In the genomic region with DNA sequence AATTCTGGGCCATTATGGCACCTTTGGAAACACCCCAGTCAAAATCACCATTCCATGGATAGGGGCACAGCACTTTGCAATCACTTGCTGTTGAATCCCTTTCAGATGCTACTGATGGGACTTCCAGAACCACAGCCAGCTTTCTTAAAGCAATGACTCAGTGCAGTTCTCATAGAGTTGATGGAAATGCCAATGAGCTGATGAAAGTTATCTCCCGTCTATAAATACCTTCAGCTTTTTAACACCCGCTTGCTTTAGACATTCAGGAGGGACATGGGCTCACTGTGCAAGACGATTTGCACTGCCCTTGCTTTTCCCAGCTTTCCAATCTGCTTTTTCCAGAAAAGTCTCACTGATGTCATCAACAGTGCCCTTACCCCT, we compare ENCODE assay signal across 20 cellular contexts.
DNase-seq lines count a peak whose midpoint lies in the region; ATAC-seq and TF ChIP-seq lines count a peak whose summit lies in the region.
"Had no signal": no experiment of that assay in that cellular context is flagged by ENCODE, and none has a peak within 500 bp of the region (broad histone marks: within the 10 kb centered on the region; RNA-seq: fewer than 3 reads in every experiment).

No MANE protein-coding gene starts in this region.

- H2BK120ac ChIP-seq in mesendoderm (ENCODE audit: low read depth, low read length), result no peak overlapping the region

- intact Hi-C loops in PC-3 (cut with micrococcal nuclease) (no loop called here), esophagus muscularis mucosa (cut with DNase I) (no loop called here)
- intact Hi-C loops in CD8-positive, alpha-beta T cell (cut with DNase I, micrococcal nuclease), result no loop called here

- no peak overlapping the region for H3K27ac Mint-ChIP-seq in activated CD4-positive, alpha-beta T cell treated with anti-CD3 and anti-CD28 coated beads, Interleukin-2, amount 10 ng/mL, durations not matched to agents 7 days and 5 days
- H3K27ac Mint-ChIP-seq in CD8-positive, alpha-beta T cell, result no peak overlapping the region
- H3K27ac Mint-ChIP-seq: T-cell had no signal

- ATAC-seq in PC-3 (no peak), HG02588 (IDR thresholded peaks at IDR 0.05; ENCODE audit: unreplicated experiment) (no peak)
- ATAC-seq in CD8-positive, alpha-beta T cell, result no peak
- ATAC-seq: esophagus mucosa, K562, T-cell had no signal

- H3K27me3 Mint-ChIP-seq in activated CD4-positive, alpha-beta T cell treated with anti-CD3 and anti-CD28 coated beads, Interleukin-2, amount 10 ng/mL, durations not matched to agents 7 days and 5 days, result no peaks in the 10 kb centered on the region
- H3K27me3 Mint-ChIP-seq in CD8-positive, alpha-beta T cell (ENCODE audit: low read depth), result no peaks in the 10 kb centered on the region
- H3K27me3 Mint-ChIP-seq: T-cell had no signal

- H2AK5ac ChIP-seq in mesendoderm (ENCODE audit: low read length), result no peak overlapping the region

- no peaks in the 10 kb centered on the region for H3K79me1 ChIP-seq in mesendoderm (ENCODE audit: low read length)

- H2AFZ ChIP-seq in PC-3 (ENCODE audit: low read length) (no peak overlapping the region), fibroblast of lung (ENCODE audit: low read length) (no peak overlapping the region)

- no peak overlapping the region for H3K23ac ChIP-seq in mesendoderm (ENCODE audit: low read length)

- no peak for TF ChIP-seq POLR2A in esophagus muscularis mucosa (IDR thresholded peaks at IDR 0.05; ENCODE audit: low read depth)

- TSS peak; percentile 5 for BruUV-seq in PC-3 (replicated peaks; lab: Mats Ljungman, UMichigan)

- H3K36me3 Mint-ChIP-seq in activated CD4-positive, alpha-beta T cell treated with anti-CD3 and anti-CD28 coated beads, Interleukin-2, amount 10 ng/mL, durations not matched to agents 7 days and 5 days (ENCODE audit: low read depth), result peaks cover 2% of the 10 kb centered on the region
- peaks cover 18% of the 10 kb centered on the region for H3K36me3 Mint-ChIP-seq in CD8-positive, alpha-beta T cell
- H3K36me3 Mint-ChIP-seq: T-cell had no signal

- no peak for TF ChIP-seq EP300 in esophagus muscularis mucosa (IDR thresholded peaks at IDR 0.05)

- no peak overlapping the region for H3K4me3 ChIP-seq in BJ (ENCODE audit: low read depth, low read length)
- H3K4me3 ChIP-seq in PC-3 (ENCODE audit: low read length), result no peak overlapping the region
- no peak overlapping the region for H3K4me3 ChIP-seq in fibroblast of lung (replicated peaks in 1 of 4; ENCODE audit: control extremely low read depth in 1 of 4, insufficient read depth in 1 of 4, low read depth in 3 of 4, low read length in 4 of 4)
- H3K4me3 ChIP-seq in mesendoderm (ENCODE audit: low read length), result no peak overlapping the region
- H3K4me3 ChIP-seq in CD8-positive, alpha-beta T cell (ENCODE audit: low read depth, low read length), result no peak overlapping the region
- no peak overlapping the region for H3K4me3 ChIP-seq in esophagus muscularis mucosa
- H3K4me3 ChIP-seq: K562, ovary, thyroid gland had no signal

- H3K4me2 ChIP-seq in PC-3 (ENCODE audit: low read length), result no peak overlapping the region
- H3K4me2 ChIP-seq in fibroblast of lung (ENCODE audit: extremely low read depth, insufficient read depth, low read length), result peak overlapping the region; percentile 55
- H3K4me2 ChIP-seq in mesendoderm (ENCODE audit: low read length), result no peak overlapping the region

- H3K9ac ChIP-seq in PC-3 (ENCODE audit: low read length) (no peak overlapping the region), fibroblast of lung (ENCODE audit: insufficient read depth, low read length) (no peak overlapping the region), mesendoderm (ENCODE audit: low read length) (no peak overlapping the region)

- H3K27me3 ChIP-seq in BJ (ENCODE audit: control insufficient read depth, insufficient read depth, low read length), result no peaks in the 10 kb centered on the region
- no peaks in the 10 kb centered on the region for H3K27me3 ChIP-seq in PC-3 (ENCODE audit: low read length)
- H3K27me3 ChIP-seq in fibroblast of lung (ENCODE audit: control insufficient read depth, insufficient read depth, low read length), result no peaks in the 10 kb centered on the region
- no peaks in the 10 kb centered on the region for H3K27me3 ChIP-seq in mesendoderm (ENCODE audit: insufficient read depth, low read length, poor library complexity)
- H3K27me3 ChIP-seq in CD8-positive, alpha-beta T cell (ENCODE audit: insufficient read depth, low read length), result no peaks in the 10 kb centered on the region
- no peaks in the 10 kb centered on the region for H3K27me3 ChIP-seq in esophagus muscularis mucosa
- H3K27me3 ChIP-seq: BE2C, ovary, thyroid gland had no signal

- TF ChIP-seq CTCF in BJ (IDR thresholded peaks at IDR 0.05; ENCODE audit: insufficient read depth, low read depth, low read length) (no peak), PC-3 (conservative IDR thresholded peaks at IDR 0.05; ENCODE audit: low read depth, low read length) (no peak), fibroblast of lung (conservative IDR thresholded peaks at IDR 0.05 in 1 of 2, IDR thresholded peaks at IDR 0.05 in 1 of 2; ENCODE audit: low read depth in 1 of 2, low read length in 2 of 2) (no peak), esophagus muscularis mucosa (IDR thresholded peaks at IDR 0.05) (no peak)
- no peak for TF ChIP-seq CTCF in CD8-positive, alpha-beta T cell (IDR thresholded peaks at IDR 0.05)

- H4K20me1 ChIP-seq in PC-3 (ENCODE audit: low read length) (no peaks in the 10 kb centered on the region), fibroblast of lung (ENCODE audit: control insufficient read depth, extremely low read depth, insufficient read depth, low read length) (no peaks in the 10 kb centered on the region)

- POLR2A ChIA-PET in BJ (lab: Charles Lee) (no interaction called here), PC-3 (lab: Charles Lee; ENCODE audit: unreplicated experiment) (no interaction called here)
- POLR2A ChIA-PET in activated CD4-positive, alpha-beta T cell treated with anti-CD3 and anti-CD28 coated beads, Interleukin-2, amount 10 ng/mL, durations not matched to agents 7 days and 5 days (lab: Charles Lee), result no interaction called here
- POLR2A ChIA-PET in CD8-positive, alpha-beta T cell (lab: Charles Lee), result no interaction called here

- no peak overlapping the region for H3K4me3 Mint-ChIP-seq in activated CD4-positive, alpha-beta T cell treated with anti-CD3 and anti-CD28 coated beads, Interleukin-2, amount 10 ng/mL, durations not matched to agents 7 days and 5 days
- no peak overlapping the region for H3K4me3 Mint-ChIP-seq in CD8-positive, alpha-beta T cell
- H3K4me3 Mint-ChIP-seq: T-cell had no signal

- H3K36me3 ChIP-seq in BJ (ENCODE audit: control insufficient read depth, insufficient read depth, low read length) (peaks cover 8% of the 10 kb centered on the region), PC-3 (ENCODE audit: low read depth, low read length) (peaks cover 58% of the 10 kb centered on the region), fibroblast of lung (ENCODE audit: control insufficient read depth, insufficient read depth, low read length) (no peaks in the 10 kb centered on the region), mesendoderm (ENCODE audit: control insufficient read depth, insufficient read depth, low read length) (no peaks in the 10 kb centered on the region), esophagus muscularis mucosa (peaks cover 11 to 52% (median 38%) of the 10 kb centered on the region in 4 donors)
- H3K36me3 ChIP-seq in CD8-positive, alpha-beta T cell (ENCODE audit: insufficient read depth, low read length), result no peaks in the 10 kb centered on the region
- H3K36me3 ChIP-seq: BE2C, ovary, thyroid gland had no signal

- H3K27ac ChIP-seq in PC-3 (ENCODE audit: low read length) (no peak overlapping the region), fibroblast of lung (ENCODE audit: insufficient read depth, low read length) (no peak overlapping the region), mesendoderm (ENCODE audit: low read depth, low read length) (no peak overlapping the region), esophagus muscularis mucosa (replicated peaks in 1 of 4) (no peak overlapping the region)
- no peak overlapping the region for H3K27ac ChIP-seq in CD8-positive, alpha-beta T cell (ENCODE audit: low read depth, low read length)
- H3K27ac ChIP-seq: ovary, thyroid gland had no signal

- WGBS in mesendoderm (ENCODE audit: extremely low coverage, insufficient coverage, low lambda C conversion rate), result no CpG with 5 or more reads among the region's 3 CpGs
- 88% methylated on average over 3 of the region's 3 CpGs for WGBS in esophagus muscularis mucosa

- H3K4me1 Mint-ChIP-seq in activated CD4-positive, alpha-beta T cell treated with anti-CD3 and anti-CD28 coated beads, Interleukin-2, amount 10 ng/mL, durations not matched to agents 7 days and 5 days, result peaks cover 8% of the 10 kb centered on the region
- H3K4me1 Mint-ChIP-seq in CD8-positive, alpha-beta T cell (ENCODE audit: low read depth), result peaks cover under 1% of the 10 kb centered on the region

- H4K8ac ChIP-seq in mesendoderm (ENCODE audit: low read depth, low read length), result no peak overlapping the region

- H3K9me3 Mint-ChIP-seq in activated CD4-positive, alpha-beta T cell treated with anti-CD3 and anti-CD28 coated beads, Interleukin-2, amount 10 ng/mL, durations not matched to agents 7 days and 5 days, result no peaks in the 10 kb centered on the region
- H3K9me3 Mint-ChIP-seq in CD8-positive, alpha-beta T cell, result no peaks in the 10 kb centered on the region
- H3K9me3 Mint-ChIP-seq: T-cell had no signal

- H3F3A ChIP-seq in PC-3 (ENCODE audit: low read length, unreplicated experiment), result no peaks in the 10 kb centered on the region

- DNase-seq in BJ (ENCODE audit: low read depth), result peak; percentile 52
- DNase-seq in PC-3, result no peak
- peak; percentile 40 to 85 for DNase-seq in fibroblast of lung (ENCODE audit: low read depth in 2 of 2)
- peak; percentile 16 for DNase-seq in mesendoderm
- DNase-seq in activated CD4-positive, alpha-beta T cell treated with anti-CD3 and anti-CD28 coated beads, Interleukin-2, amount 10 ng/mL, durations not matched to agents 7 days and 5 days, result no peak
- DNase-seq in CD8-positive, alpha-beta T cell, result no peak
- no peak for DNase-seq in esophagus muscularis mucosa (ENCODE audit: extremely low spot score)
- DNase-seq: activated CD4-positive, CD25-positive, alpha-beta regulatory T cell; activated naive CD4-positive, alpha-beta T cell treated with anti-CD3 and anti-CD28 coated beads, Interleukin-2, amount 50 U/mL, for 16 hours; BE2C; cerebellar nuclear complex; DMS79 treated with DMSO at 0.1 percent for 48 hours; midbrain; NCI-H446 treated with DMSO at 0.1 percent for 48 hours; ovary; T-cell had no signal

- H3K4ac ChIP-seq in mesendoderm (ENCODE audit: low read depth, low read length), result no peak overlapping the region

- H3K79me2 ChIP-seq in PC-3 (ENCODE audit: low read length) (no peaks in the 10 kb centered on the region), fibroblast of lung (ENCODE audit: control insufficient read depth, insufficient read depth, low read length) (no peaks in the 10 kb centered on the region), mesendoderm (ENCODE audit: control insufficient read depth, insufficient read depth, low read length) (no peaks in the 10 kb centered on the region)

- no peak overlapping the region for H4K5ac ChIP-seq in mesendoderm (ENCODE audit: low read length)

- H3K4me1 ChIP-seq in PC-3 (ENCODE audit: insufficient read depth, low read length) (no peaks in the 10 kb centered on the region), fibroblast of lung (ENCODE audit: control insufficient read depth, extremely low read depth, insufficient read depth, low read length) (peaks cover 3% of the 10 kb centered on the region), mesendoderm (ENCODE audit: control insufficient read depth, low read depth, low read length) (no peaks in the 10 kb centered on the region), esophagus muscularis mucosa (peaks cover 0 to 13% (median 0%) of the 10 kb centered on the region in 4 donors)
- no peaks in the 10 kb centered on the region for H3K4me1 ChIP-seq in CD8-positive, alpha-beta T cell (ENCODE audit: insufficient read depth, low read length)
- H3K4me1 ChIP-seq: BE2C had no signal

- no peak overlapping the region for H2BK5ac ChIP-seq in mesendoderm (ENCODE audit: low read length)

- no peaks in the 10 kb centered on the region for H3K9me2 ChIP-seq in PC-3 (replicated peaks; ENCODE audit: low read length)

- no peak overlapping the region for H3K56ac ChIP-seq in mesendoderm (ENCODE audit: low read length)

- no peaks in the 10 kb centered on the region for H3K9me3 ChIP-seq in PC-3 (ENCODE audit: low read length)
- H3K9me3 ChIP-seq in fibroblast of lung (ENCODE audit: control insufficient read depth, insufficient read depth, low read depth, low read length), result no peaks in the 10 kb centered on the region
- no peaks in the 10 kb centered on the region for H3K9me3 ChIP-seq in CD8-positive, alpha-beta T cell (ENCODE audit: low read length)
- H3K9me3 ChIP-seq in esophagus muscularis mucosa, result no peaks in the 10 kb centered on the region
- H3K9me3 ChIP-seq: BE2C, ovary, thyroid gland had no signal

- no peak overlapping the region for H3K18ac ChIP-seq in mesendoderm (ENCODE audit: low read length)

- H2BK15ac ChIP-seq in mesendoderm (replicated peaks; ENCODE audit: low read depth), result no peak overlapping the region

- CTCF ChIA-PET in BJ (lab: Yijun Ruan, JAX) (interaction anchor here (0.6 to 2.2 kb wide), 3 partner anchors 22 to 205 kb away, joined by 3 to 5 read pairs (median 3); no protein-coding TSS in a partner anchor), PC-3 (lab: Charles Lee) (no interaction called here)
- CTCF ChIA-PET in activated CD4-positive, alpha-beta T cell treated with anti-CD3 and anti-CD28 coated beads, Interleukin-2, amount 10 ng/mL, durations not matched to agents 7 days and 5 days (lab: Charles Lee), result no interaction called here
- CTCF ChIA-PET in CD8-positive, alpha-beta T cell (lab: Charles Lee), result no interaction called here

Comparison
In these comparisons a context has a peak if more than half of its experiments do, and no peak if none do; other contexts are left out.
1. DNase-seq: peak in BJ (single experiment), fibroblast of lung (2 of 2) and mesendoderm (single experiment); none in PC-3 (single experiment), activated CD4-positive, alpha-beta T cell treated with anti-CD3 and anti-CD28 coated beads, Interleukin-2, amount 10 ng/mL, durations not matched to agents 7 days and 5 days (single experiment), CD8-positive, alpha-beta T cell (0 of 7) and esophagus muscularis mucosa (single experiment).